14 cellular contexts compared by ENCODE assay signal in the genomic region with DNA sequence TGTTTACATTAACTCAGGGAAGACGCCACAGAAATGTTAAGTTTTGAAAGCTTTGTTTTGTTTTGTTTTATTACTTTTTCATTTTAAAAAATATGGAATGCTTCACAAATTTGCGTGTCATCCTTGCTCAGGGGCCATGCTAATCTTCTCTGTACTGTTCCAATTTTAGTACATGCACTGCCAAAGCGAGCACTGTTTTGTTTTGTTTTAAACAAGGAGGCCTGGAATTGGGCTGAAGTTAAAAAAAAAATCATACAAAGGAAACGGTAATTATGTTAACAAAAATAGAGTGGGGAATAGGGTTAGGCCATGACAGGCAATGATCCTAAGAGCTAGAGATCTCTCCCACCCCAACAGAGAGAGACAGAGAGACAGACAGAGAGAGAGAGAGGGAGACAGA. TPM values are rescaled to one million over a fixed set of nuclear protein-coding genes. Genes with fewer than 3 reads are reported as not detected.
DNase-seq lines count a peak whose midpoint lies in the region; ATAC-seq and TF ChIP-seq lines count a peak whose summit lies in the region.
"Had no signal": no experiment of that assay in that cellular context is flagged by ENCODE, and none has a peak within 500 bp of the region (broad histone marks: within the 10 kb centered on the region; RNA-seq: fewer than 3 reads in every experiment).

No MANE protein-coding gene starts in this region.

- H3K36me3 ChIP-seq in BLaER1 treated with 17β-estradiol and CSF1 and Interleukin-3, amounts not matched to agents 10 nM and 100 nM = no peaks in the 10 kb centered on the region
- no peaks in the 10 kb centered on the region for H3K36me3 ChIP-seq in hepatocyte (replicated peaks; ENCODE audit: insufficient read depth, low read depth)
- H3K36me3 ChIP-seq in skeletal muscle tissue (ENCODE audit: control insufficient read depth in 3 of 3, insufficient read depth in 3 of 3, low read length in 3 of 3) = no peaks in the 10 kb centered on the region
- H3K36me3 ChIP-seq: HAP-1 had no signal

- peaks cover 0 to 32% (median 0%) of the 10 kb centered on the region in 11 experiments; a peak in 5 of 22 replicates for H3K27me3 ChIP-seq in BLaER1 treated with 17β-estradiol and CSF1 and Interleukin-3, amounts not matched to agents 10 nM and 100 nM
- H3K27me3 ChIP-seq in hepatocyte (no peaks in the 10 kb centered on the region), skeletal muscle tissue (ENCODE audit: control insufficient read depth in 3 of 3, insufficient read depth in 3 of 3, low read length in 3 of 3) (no peaks in the 10 kb centered on the region)

- H3K27ac Mint-ChIP-seq in activated naive CD8-positive, alpha-beta T cell treated with anti-CD3 and anti-CD28 coated beads, Interleukin-2, amount 10 ng/mL, durations not matched to agents 7 days and 5 days = peak overlapping the region; percentile 35

- no peak overlapping the region for H3K4me3 Mint-ChIP-seq in activated naive CD8-positive, alpha-beta T cell treated with anti-CD3 and anti-CD28 coated beads, Interleukin-2, amount 10 ng/mL, durations not matched to agents 7 days and 5 days

- H3K4me3 ChIP-seq in BLaER1 treated with 17β-estradiol and CSF1 and Interleukin-3, amounts not matched to agents 10 nM and 100 nM = no peak overlapping the region
- no peak overlapping the region for H3K4me3 ChIP-seq in hepatocyte
- peak overlapping the region in 1 of 3 donors; percentile 7 for H3K4me3 ChIP-seq in skeletal muscle tissue (ENCODE audit: low read length in 3 of 3)
- H3K4me3 ChIP-seq: HAP-1 had no signal

- H4K20me1 ChIP-seq in BLaER1 treated with 17β-estradiol and CSF1 and Interleukin-3, amounts not matched to agents 10 nM and 100 nM = no peaks in the 10 kb centered on the region
- no peaks in the 10 kb centered on the region for H4K20me1 ChIP-seq in hepatocyte (ENCODE audit: insufficient read depth, poor library complexity, severe bottlenecking)

- no peak for TF ChIP-seq POLR2A in GM18505 (IDR thresholded peaks at IDR 0.05; ENCODE audit: borderline replicate concordance, extremely low read depth, insufficient read depth, insufficient read length)

- TF ChIP-seq CTCF in hepatocyte (IDR thresholded peaks at IDR 0.05; ENCODE audit: poor library complexity) = no peak

- peaks cover 5% of the 10 kb centered on the region for H3K9me3 Mint-ChIP-seq in activated naive CD8-positive, alpha-beta T cell treated with anti-CD3 and anti-CD28 coated beads, Interleukin-2, amount 10 ng/mL, durations not matched to agents 7 days and 5 days

- H3K79me2 ChIP-seq in hepatocyte = no peaks in the 10 kb centered on the region

- peaks cover 2% of the 10 kb centered on the region for H3K27me3 Mint-ChIP-seq in activated naive CD8-positive, alpha-beta T cell treated with anti-CD3 and anti-CD28 coated beads, Interleukin-2, amount 10 ng/mL, durations not matched to agents 7 days and 5 days

- H2AFZ ChIP-seq in hepatocyte = peak overlapping the region; percentile 71

- H3K9me2 ChIP-seq in hepatocyte (replicated peaks; ENCODE audit: insufficient read depth) = no peaks in the 10 kb centered on the region

- DNase-seq in activated naive CD8-positive, alpha-beta T cell treated with anti-CD3 and anti-CD28 coated beads, Interleukin-2, amount 10 ng/mL, durations not matched to agents 7 days and 5 days = no peak
- no peak for DNase-seq in hepatocyte (ENCODE audit: low spot score)
- no peak for DNase-seq in DMS153 (lab: John Stamatoyannopoulos, UW)
- DNase-seq in NCI-H526 (lab: John Stamatoyannopoulos, UW) = no peak
- DNase-seq: activated CD4-positive, alpha-beta T cell treated with anti-CD3 and anti-CD28 coated beads for 1 hour; activated naive CD4-positive, alpha-beta T cell treated with Interleukin-2 at 50 U/mL for 16 hours; effector memory CD4-positive, alpha-beta T cell; NCI-H2171 treated with DMSO at 0.1 percent for 48 hours; nucleus accumbens had no signal

- H3K27ac ChIP-seq in BLaER1 treated with 17β-estradiol and CSF1 and Interleukin-3, amounts not matched to agents 10 nM and 100 nM = peak overlapping the region; percentile 21 to 95 (median 78); a peak in 14 of 22 replicates
- H3K27ac ChIP-seq in hepatocyte = peak overlapping the region; percentile 93
- peak overlapping the region; percentile 67 for H3K27ac ChIP-seq in skeletal muscle tissue (ENCODE audit: low read depth, low read length)

- H3K36me3 Mint-ChIP-seq in activated naive CD8-positive, alpha-beta T cell treated with anti-CD3 and anti-CD28 coated beads, Interleukin-2, amount 10 ng/mL, durations not matched to agents 7 days and 5 days = no peaks in the 10 kb centered on the region

- peak overlapping the region in 4 of 11 experiments; percentile 25 to 57 (median 46); a peak in 6 of 22 replicates for H3K9ac ChIP-seq in BLaER1 treated with 17β-estradiol and CSF1 and Interleukin-3, amounts not matched to agents 10 nM and 100 nM
- H3K9ac ChIP-seq in skeletal muscle tissue (ENCODE audit: low read depth in 1 of 3, low read length in 3 of 3) = peak overlapping the region in 1 of 3 donors; percentile 4

- ATAC-seq in activated naive CD8-positive, alpha-beta T cell treated with anti-CD3 and anti-CD28 coated beads, Interleukin-2, amount 10 ng/mL, durations not matched to agents 7 days and 5 days (ENCODE audit: low read depth) = no peak
- ATAC-seq in HG03175 (IDR thresholded peaks at IDR 0.05; ENCODE audit: unreplicated experiment) (no peak), GM18505 (IDR thresholded peaks at IDR 0.05; ENCODE audit: unreplicated experiment) (no peak)

- H3K9me3 ChIP-seq in BLaER1 treated with 17β-estradiol and CSF1 and Interleukin-3, amounts not matched to agents 10 nM and 100 nM (replicated peaks in 1 of 11) = peaks cover 0 to 15% (median 2%) of the 10 kb centered on the region in 11 experiments; a peak in 5 of 22 replicates
- H3K9me3 ChIP-seq in hepatocyte (ENCODE audit: low read depth) (no peaks in the 10 kb centered on the region), skeletal muscle tissue (ENCODE audit: control insufficient read depth in 3 of 3, low read length in 3 of 3) (no peaks in the 10 kb centered on the region)
- H3K9me3 ChIP-seq: HAP-1 had no signal

- POLR2A ChIA-PET in activated naive CD8-positive, alpha-beta T cell treated with anti-CD3 and anti-CD28 coated beads, Interleukin-2, amount 10 ng/mL, durations not matched to agents 7 days and 5 days (lab: Charles Lee) = interaction anchor here (1.8 to 4.0 kb wide), 4 partner anchors 44 to 53 kb away, joined by 5 to 26 read pairs (median 9); no protein-coding TSS in a partner anchor

- peak overlapping the region; percentile 52 to 97 (median 86) for H3K4me2 ChIP-seq in BLaER1 treated with 17β-estradiol and CSF1 and Interleukin-3, amounts not matched to agents 10 nM and 100 nM
- H3K4me2 ChIP-seq in hepatocyte = peak overlapping the region; percentile 56

- WGBS in hepatocyte (ENCODE audit: low lambda C conversion rate, missing lambda C conversion rate) = 64% methylated on average over 4 of the region's 4 CpGs

- H3K4me1 Mint-ChIP-seq in activated naive CD8-positive, alpha-beta T cell treated with anti-CD3 and anti-CD28 coated beads, Interleukin-2, amount 10 ng/mL, durations not matched to agents 7 days and 5 days = peaks cover 32% of the 10 kb centered on the region

- peaks cover 65 to 90% (median 71%) of the 10 kb centered on the region in 10 experiments for H3K4me1 ChIP-seq in BLaER1 treated with 17β-estradiol and CSF1 and Interleukin-3, amounts not matched to agents 10 nM and 100 nM
- H3K4me1 ChIP-seq in hepatocyte (ENCODE audit: insufficient read depth) = peaks cover 32% of the 10 kb centered on the region
- peaks cover 12 to 25% (median 22%) of the 10 kb centered on the region in 3 donors for H3K4me1 ChIP-seq in skeletal muscle tissue (ENCODE audit: control insufficient read depth in 3 of 3, insufficient read depth in 3 of 3, low read length in 3 of 3)
- H3K4me1 ChIP-seq: HAP-1 had no signal

RNA-seq across cellular contexts. Expression of gene ZFP36L1, which starts 57.0 kb away (rescaled TPM):
- 100 to 1,000 TPM; 114 to 130 TPM for total RNA-seq in activated naive CD8-positive, alpha-beta T cell treated with anti-CD3 and anti-CD28 coated beads, Interleukin-2, amount 10 ng/mL, durations not matched to agents 7 days and 5 days
- 101 and 111 TPM in 2 replicates for total RNA-seq in hepatocyte
- polyA plus RNA-seq in hepatocyte = 345 and 404 TPM in 2 replicates
- total RNA-seq in skeletal muscle tissue = 27.7 TPM
